Comparison of ENCODE assay signal across 11 cellular contexts in genomic region chr2:112782234-112782799, GRCh38. TPM values are rescaled to one million over a fixed set of nuclear protein-coding genes. Genes with fewer than 3 reads are reported as not detected.
A peak's percentile ranks its signal among the peaks of the same experiment; 100 is the strongest.
DNase-seq lines count a peak whose midpoint lies in the region; ATAC-seq and TF ChIP-seq lines count a peak whose summit lies in the region.
"Had no signal": no experiment of that assay in that cellular context is flagged by ENCODE, and none has a peak within 500 bp of the region (broad histone marks: within the 10 kb centered on the region; RNA-seq: fewer than 3 reads in every experiment).

No MANE protein-coding gene starts in this region.

- peaks cover 0 to 2% (median 0%) of the 10 kb centered on the region in 7 donors for H3K9me3 Mint-ChIP-seq in CD14-positive monocyte
- H3K9me3 Mint-ChIP-seq: brain had no signal

- peaks cover 33% of the 10 kb centered on the region for H3K4me1 Mint-ChIP-seq in CD14-positive monocyte

- CTCF ChIA-PET in HEK293T (lab: Yijun Ruan, JAX) = no interaction called here

- intact Hi-C loops in CD14-positive monocyte (cut with micrococcal nuclease) = loop anchor here in 1 of 2 donors (2.0 kb wide), 1 partner anchor 14 kb away; no protein-coding TSS in a partner anchor

- peak overlapping the region in 1 of 7 donors; percentile 66 for H3K27ac Mint-ChIP-seq in CD14-positive monocyte
- H3K27ac Mint-ChIP-seq: brain, progenitor cell of endocrine pancreas had no signal

- DNase-seq in germinal center (ENCODE audit: low spot score) = peak; percentile 30
- no peak for DNase-seq in D341Med (ENCODE audit: low spot score)
- DNase-seq in CD14-positive monocyte (ENCODE audit: low spot score) = no peak
- DNase-seq in HEK293T (ENCODE audit: extremely low spot score) = no peak
- DNase-seq: left colon, NCI-H2029 treated with DMSO at 0.1 percent for 48 hours had no signal

- H3K4me3 Mint-ChIP-seq in CD14-positive monocyte = no peak overlapping the region
- H3K4me3 Mint-ChIP-seq: brain had no signal

- ATAC-seq in GM18868 (IDR thresholded peaks at IDR 0.05; ENCODE audit: unreplicated experiment) (peak; percentile 85), GM21528 (IDR thresholded peaks at IDR 0.05; ENCODE audit: low FRiP score, unreplicated experiment) (peak; percentile 80), HG03139 (IDR thresholded peaks at IDR 0.05; ENCODE audit: unreplicated experiment) (peak; percentile 85)
- ATAC-seq: left colon had no signal

- no peak for TF ChIP-seq CTCF in CD14-positive monocyte (IDR thresholded peaks at IDR 0.05)

- POLR2A ChIA-PET in HEK293T (lab: Yijun Ruan, JAX) = no interaction called here

- peaks cover 0 to 9% (median 4%) of the 10 kb centered on the region in 3 donors for H3K27me3 Mint-ChIP-seq in CD14-positive monocyte (ENCODE audit: low read depth in 3 of 3)
- H3K27me3 Mint-ChIP-seq: brain had no signal

- H3K36me3 Mint-ChIP-seq in CD14-positive monocyte = peaks cover 2% of the 10 kb centered on the region in 2 donors
- H3K36me3 Mint-ChIP-seq: brain had no signal

TF ChIP-seq in HEK293T, 16 proteins besides CTCF, POLR2A, EP300 and RAD21:
- TF ChIP-seq ARNT (IDR thresholded peaks at IDR 0.05) (no peak), HDGF (IDR thresholded peaks at IDR 0.05; ENCODE audit: borderline replicate concordance) (no peak), CTBP1 (IDR thresholded peaks at IDR 0.05; ENCODE audit: borderline replicate concordance) (no peak), SP1 (IDR thresholded peaks at IDR 0.05) (no peak), L3MBTL2 (conservative IDR thresholded peaks at IDR 0.05) (no peak), LEF1 (IDR thresholded peaks at IDR 0.05; ENCODE audit: borderline replicate concordance) (no peak), SUZ12 (IDR thresholded peaks at IDR 0.05) (no peak), TARDBP (IDR thresholded peaks at IDR 0.05) (no peak), FOXK2 (IDR thresholded peaks at IDR 0.05) (no peak), FOXA1 (IDR thresholded peaks at IDR 0.05) (no peak), PKNOX1 (IDR thresholded peaks at IDR 0.05) (no peak)
TF ChIP-seq in HEK293T: peak in this region for 0.

RNA-seq across cellular contexts. Expression of gene IL1A, which starts 2.0 kb away (rescaled TPM):
- polyA plus RNA-seq in CD14-positive monocyte = under 1 TPM in 1 of 2 donors, not detected in 1; 0.26 TPM

RNA-seq across cellular contexts. Expression of gene CKAP2L, which starts 17.9 kb away (rescaled TPM):
- under 1 TPM; 0.04 to 0.24 TPM for polyA plus RNA-seq in CD14-positive monocyte

RNA-seq across cellular contexts. Expression of gene IL1B, which starts 54.3 kb away (rescaled TPM):
- polyA plus RNA-seq in CD14-positive monocyte = 100 to 1,000 TPM in 1 of 2 donors, 10 to 100 TPM in 1; 65.1 to 114 TPM
